ENCODE assay signal across 17 cellular contexts in genomic region chr20:4913147-4913546, GRCh38.
DNase-seq lines count a peak whose midpoint lies in the region; ATAC-seq, FAIRE-seq and TF ChIP-seq lines count a peak whose summit lies in the region.
"Had no signal": no experiment of that assay in that cellular context is flagged by ENCODE, and none has a peak within 500 bp of the region (broad histone marks: within the 10 kb centered on the region; RNA-seq: fewer than 3 reads in every experiment).

No MANE protein-coding gene starts in this region.

- H3K9ac ChIP-seq in HUES64 (ENCODE audit: low read depth, low read length) (no peak overlapping the region), H1 (replicated peaks in 1 of 4; ENCODE audit: extremely low read depth in 1 of 4, low read depth in 3 of 4, low read length in 3 of 4) (no peak overlapping the region)

- TF ChIP-seq POLR2A in H1 (IDR thresholded peaks at IDR 0.05; ENCODE audit: control extremely low read depth in 1 of 2, low read depth in 2 of 2, low read length in 2 of 2) = no peak

- TF ChIP-seq RAD21 in H1 (IDR thresholded peaks at IDR 0.05 in 1 of 2, conservative IDR thresholded peaks at IDR 0.05 in 1 of 2; ENCODE audit: low read depth in 2 of 2, low read length in 2 of 2) = no peak

- TF ChIP-seq CTCF in GM23338 (conservative IDR thresholded peaks at IDR 0.05; ENCODE audit: low read depth in 2 of 2) (no peak), H1 (IDR thresholded peaks at IDR 0.05; ENCODE audit: control extremely low read depth in 1 of 3, insufficient read depth in 1 of 3, low read depth in 1 of 3, low read length in 3 of 3) (no peak), neural crest cell (conservative IDR thresholded peaks at IDR 0.05) (no peak)

- no peak overlapping the region for H3K4ac ChIP-seq in H1 (replicated peaks; ENCODE audit: insufficient read length, low read depth, low read length)

- H3K27me3 Mint-ChIP-seq in GM23338 (ENCODE audit: insufficient read depth, low read depth, poor library complexity) = peaks cover 2% of the 10 kb centered on the region
- H3K27me3 Mint-ChIP-seq in neural crest cell (ENCODE audit: low read depth) = no peaks in the 10 kb centered on the region
- H3K27me3 Mint-ChIP-seq: B cell; CD4-positive, alpha-beta T cell had no signal

- H3K27me3 ChIP-seq in GM23338 (ENCODE audit: insufficient read depth) (no peaks in the 10 kb centered on the region), HUES64 (ENCODE audit: insufficient read depth, low read length) (no peaks in the 10 kb centered on the region), H1 (replicated peaks in 1 of 4; ENCODE audit: control insufficient read depth in 3 of 4, extremely low read depth in 1 of 4, insufficient read depth in 3 of 4, low read length in 3 of 4) (no peaks in the 10 kb centered on the region)

- no peak overlapping the region for H3K14ac ChIP-seq in H1 (ENCODE audit: insufficient read length)

- H4K8ac ChIP-seq in H1 (ENCODE audit: extremely low read depth, insufficient read depth, low read length) = no peak overlapping the region

- no peaks in the 10 kb centered on the region for H3K79me2 ChIP-seq in GM23338 (replicated peaks; ENCODE audit: insufficient read depth)
- no peaks in the 10 kb centered on the region; a peak in 2 of 4 replicates for H3K79me2 ChIP-seq in H1 (ENCODE audit: control insufficient read depth in 1 of 2, insufficient read depth in 2 of 2, low read length in 2 of 2)

- H2BK12ac ChIP-seq in H1 (ENCODE audit: low read depth, low read length) = no peak overlapping the region

- H2BK15ac ChIP-seq in H1 (ENCODE audit: low read length) = 0 out of 2 replicates have a peak overlapping the region, but pooled peaks have one; percentile 61

- ATAC-seq in GM23338 (peak; percentile 21; the same call in 2 of the 3 replicates), GM18498 (IDR thresholded peaks at IDR 0.05; ENCODE audit: unreplicated experiment) (no peak)
- ATAC-seq: HCT116, HepG2 had no signal

- no peaks in the 10 kb centered on the region for H3K9me2 ChIP-seq in GM23338 (ENCODE audit: insufficient read depth)

- H3K4me3 ChIP-seq in GM23338 (no peak overlapping the region), HUES64 (ENCODE audit: low read length) (no peak overlapping the region), H1 (ENCODE audit: extremely low read depth in 1 of 4, insufficient read depth in 2 of 4, low read depth in 3 of 4, low read length in 4 of 4) (no peak overlapping the region)

- H3K23ac ChIP-seq in H1 (ENCODE audit: insufficient read length) = no peak overlapping the region

- H2BK20ac ChIP-seq in H1 (ENCODE audit: low read length) = no peak overlapping the region

- H3K23me2 ChIP-seq in H1 (ENCODE audit: low read depth, low read length) = 0 out of 2 replicates have a peak, but pooled peaks cover 2% of the 10 kb centered on the region

- H3K27ac ChIP-seq in GM23338 (ENCODE audit: low read depth) (no peak overlapping the region), HUES64 (ENCODE audit: low read depth, low read length) (peak overlapping the region; percentile 41; the same call in 1 of the 2 replicates), H1 (ENCODE audit: low read depth, low read length) (no peak overlapping the region)

- no peak overlapping the region for H4K91ac ChIP-seq in H1 (replicated peaks; ENCODE audit: insufficient read length, low read length)

- WGBS in HUES64 = 93% methylated on average over 7 of the region's 7 CpGs
- WGBS in H1 (ENCODE audit: extremely low coverage in 1 of 2, insufficient coverage in 1 of 2, insufficient read length in 1 of 2, insufficient replicate concordance in 2 of 2, low coverage in 1 of 2, low lambda C conversion rate in 2 of 2, missing lambda C conversion rate in 1 of 2), 2 experiments = 85% methylated on average over 7 of the region's 7 CpGs; no CpG with 5 or more reads in 1 of the 2 experiments

- H3K4me2 ChIP-seq in GM23338 = no peak overlapping the region
- H3K4me2 ChIP-seq in H1 (ENCODE audit: insufficient read depth in 1 of 2, low read depth in 2 of 2, low read length in 2 of 2) = no peak overlapping the region

- H3K4me1 Mint-ChIP-seq in GM23338 = peaks cover 11% of the 10 kb centered on the region
- H3K4me1 Mint-ChIP-seq in neural crest cell = peaks cover 7% of the 10 kb centered on the region

- H3K27ac Mint-ChIP-seq in GM23338 (no peak overlapping the region), neural crest cell (ENCODE audit: unreplicated experiment) (peak overlapping the region; percentile 12)
- H3K27ac Mint-ChIP-seq: B cell; CD4-positive, alpha-beta T cell had no signal

- CTCF ChIA-PET in H1 (lab: Charles Lee; ENCODE audit: partially characterized antibody) = no interaction called here

- DNase-seq in GM23338 (ENCODE audit: low spot score) = no peak
- no peak for DNase-seq in H1 (ENCODE audit: low read depth in 1 of 2, low spot score in 2 of 2)
- no peak for DNase-seq in neural crest cell (ENCODE audit: low read depth, low spot score)
- DNase-seq in Ammon's horn (ENCODE audit: low spot score) = no peak
- no peak for DNase-seq in NCI-H2171 treated with DMSO at 0.1 percent for 48 hours (lab: John Stamatoyannopoulos, UW)
- DNase-seq: ACHN; C1 segment of cervical spinal cord; Calu3; CD4-positive, alpha-beta T cell; DMS 273 treated with DMSO at 0.1 percent for 48 hours had no signal

- H3K9me3 ChIP-seq in HUES64 (ENCODE audit: insufficient read depth, low read depth, low read length) (no peaks in the 10 kb centered on the region), H1 (ENCODE audit: insufficient read depth in 2 of 2, low read depth in 1 of 2, low read length in 1 of 2) (no peaks in the 10 kb centered on the region)

- no peak overlapping the region for H3K18ac ChIP-seq in H1 (ENCODE audit: extremely low read depth, low read length)

- H3K56ac ChIP-seq in H1 (replicated peaks; ENCODE audit: insufficient read length, low read depth, low read length) = no peak overlapping the region

- H3K4me1 ChIP-seq in GM23338 (ENCODE audit: insufficient read depth) = peaks cover 9% of the 10 kb centered on the region; the same call in 1 of the 2 replicates
- no peaks in the 10 kb centered on the region for H3K4me1 ChIP-seq in HUES64 (ENCODE audit: insufficient read depth, low read length)
- peaks cover 0 to 4% (median 1%) of the 10 kb centered on the region in 4 experiments; a peak in 2 of 7 replicates for H3K4me1 ChIP-seq in H1 (replicated peaks in 1 of 4; ENCODE audit: control insufficient read depth in 3 of 4, insufficient read depth in 4 of 4, low read length in 3 of 4)

- no peak overlapping the region for H3K4me3 Mint-ChIP-seq in GM23338
- no peak overlapping the region for H3K4me3 Mint-ChIP-seq in neural crest cell
- H3K4me3 Mint-ChIP-seq: B cell; CD4-positive, alpha-beta T cell had no signal

- no peak overlapping the region for H4K5ac ChIP-seq in H1 (ENCODE audit: insufficient read length, low read depth, low read length)

- no peaks in the 10 kb centered on the region for H3F3A ChIP-seq in GM23338 (replicated peaks; ENCODE audit: low read depth)

- no peak for TF ChIP-seq EP300 in H1 (IDR thresholded peaks at IDR 0.05; ENCODE audit: borderline replicate concordance in 1 of 2, low read depth in 2 of 2, low read length in 2 of 2)

- no peak for FAIRE-seq in H1 (lab: Jason Lieb, UNC)
- FAIRE-seq: GM19239, H54, HepG2 had no signal

- POLR2A ChIA-PET in H1 (lab: Charles Lee; ENCODE audit: partially characterized antibody) = interaction anchor here (1.0 kb wide), 1 partner anchor 11 kb away, joined by 3 read pairs; no protein-coding TSS in a partner anchor

- H2AFZ ChIP-seq in GM23338 (no peak overlapping the region), H1 (ENCODE audit: low read length) (no peak overlapping the region)

- no peaks in the 10 kb centered on the region for H3K9me3 Mint-ChIP-seq in GM23338
- H3K9me3 Mint-ChIP-seq in neural crest cell = no peaks in the 10 kb centered on the region
- H3K9me3 Mint-ChIP-seq: CD4-positive, alpha-beta T cell had no signal

- H3K79me1 ChIP-seq in H1 (ENCODE audit: low read depth, low read length) = no peaks in the 10 kb centered on the region

- H3K36me3 ChIP-seq in GM23338 (ENCODE audit: insufficient read depth) (no peaks in the 10 kb centered on the region), HUES64 (ENCODE audit: insufficient read depth, low read length) (no peaks in the 10 kb centered on the region), H1 (ENCODE audit: control insufficient read depth in 2 of 4, insufficient read depth in 4 of 4, low read length in 3 of 4) (no peaks in the 10 kb centered on the region)

- H2BK120ac ChIP-seq in H1 (replicated peaks; ENCODE audit: low read depth, low read length) = no peak overlapping the region

- H4K20me1 ChIP-seq in GM23338 (replicated peaks; ENCODE audit: insufficient read depth) (no peaks in the 10 kb centered on the region; the same call in 1 of the 2 replicates), H1 (replicated peaks in 1 of 2; ENCODE audit: control insufficient read depth in 1 of 2, insufficient read depth in 2 of 2, low read length in 2 of 2) (peaks cover 0 to 2% of the 10 kb centered on the region in 2 experiments)

- H2AK5ac ChIP-seq in H1 (ENCODE audit: low read depth, low read length) = no peak overlapping the region

- H3K36me3 Mint-ChIP-seq in GM23338 (ENCODE audit: low read depth) (peaks cover 10% of the 10 kb centered on the region; the same call in 1 of the 3 replicates), neural crest cell (ENCODE audit: low read depth) (peaks cover 4% of the 10 kb centered on the region)

- 0 out of 2 replicates have a peak overlapping the region, but pooled peaks have one; percentile 35 for H2BK5ac ChIP-seq in H1 (ENCODE audit: low read depth, low read length)

TF ChIP-seq in GM23338, 12 proteins besides CTCF, POLR2A, EP300 and RAD21 (continues in another document):
- TF ChIP-seq ZNF331 (CRISPR knock-in tag; IDR thresholded peaks at IDR 0.05; ENCODE audit: low read depth) (no peak), NANOG (IDR thresholded peaks at IDR 0.05; ENCODE audit: borderline replicate concordance) (no peak), EZH2phosphoT487 (IDR thresholded peaks at IDR 0.05; ENCODE audit: unreplicated experiment) (no peak), POLR2AphosphoS5 (IDR thresholded peaks at IDR 0.05; ENCODE audit: low read depth) (no peak), CREB1 (CRISPR knock-in tag; IDR thresholded peaks at IDR 0.05; ENCODE audit: low read depth) (no peak), STAT1 (IDR thresholded peaks at IDR 0.05; ENCODE audit: unreplicated experiment) (no peak), ZNF114 (CRISPR knock-in tag; IDR thresholded peaks at IDR 0.05) (no peak)

TF ChIP-seq in H1, 55 proteins besides CTCF, POLR2A, EP300 and RAD21:
- TF ChIP-seq JUN (IDR thresholded peaks at IDR 0.05; ENCODE audit: low read depth, low read length) (no peak), CHD2 (IDR thresholded peaks at IDR 0.05; ENCODE audit: low read length) (no peak), SIX5 (IDR thresholded peaks at IDR 0.05; ENCODE audit: low read depth, low read length) (no peak), NRF1 (IDR thresholded peaks at IDR 0.05; ENCODE audit: low read depth, low read length) (no peak), SIRT6 (IDR thresholded peaks at IDR 0.05; ENCODE audit: low read length) (no peak)
